Comparison of ENCODE assay signal across 1 cellular context in genomic region chr1:221712198-221712684, GRCh38.
A peak's percentile ranks its signal among the peaks of the same experiment; 100 is the strongest.
TF ChIP-seq lines count a peak whose summit lies in the region.

No MANE protein-coding gene starts in this region.

TF ChIP-seq in K562, 482 proteins besides CTCF, POLR2A, EP300 and RAD21 (continued from another document):
- TF ChIP-seq PBX2 (CRISPR knock-in tag; IDR thresholded peaks at IDR 0.05; ENCODE audit: low read depth) (no peak), PBX2 (tag; conservative IDR thresholded peaks at IDR 0.05; ENCODE audit: low read depth) (peak; percentile 29; the same call in 1 of the 2 replicates), ZBTB7A (IDR thresholded peaks at IDR 0.05; ENCODE audit: borderline replicate concordance, control insufficient read depth, low read depth, low read length) (no peak), L3MBTL2 (IDR thresholded peaks at IDR 0.05) (peak; percentile 54; the same call in 1 of the 2 replicates), HMGXB4 (CRISPR knock-in tag; IDR thresholded peaks at IDR 0.05) (no peak), SMARCA4 (IDR thresholded peaks at IDR 0.05) (peak; percentile 78), DLX4 (CRISPR knock-in tag; IDR thresholded peaks at IDR 0.05) (no peak), ZNF347 (CRISPR knock-in tag; IDR thresholded peaks at IDR 0.05; ENCODE audit: low read depth) (no peak), KDM1A (IDR thresholded peaks at IDR 0.05) (peak; percentile 74 to 78), KDM2B (CRISPR knock-in tag; IDR thresholded peaks at IDR 0.05) (no peak), ZNF584 (CRISPR knock-in tag; IDR thresholded peaks at IDR 0.05; ENCODE audit: low read depth) (peak; percentile 91), ZNF197 (CRISPR knock-in tag; IDR thresholded peaks at IDR 0.05; ENCODE audit: low read depth) (0 out of 2 replicates have a peak, but pooled peaks have one; percentile 54), MTA2 (IDR thresholded peaks at IDR 0.05; ENCODE audit: low read depth) (no peak), FOXM1 (IDR thresholded peaks at IDR 0.05; ENCODE audit: low read depth) (0 out of 2 replicates have a peak, but pooled peaks have one; percentile 17), FOXM1 (CRISPR knock-in tag; IDR thresholded peaks at IDR 0.05; ENCODE audit: low read depth) (no peak), SRSF1 (IDR thresholded peaks at IDR 0.05; ENCODE audit: low read depth, low read length) (no peak), BACH1 (tag; IDR thresholded peaks at IDR 0.05) (peak; percentile 65; the same call in 1 of the 2 replicates), ZBTB11 (CRISPR knock-in tag; IDR thresholded peaks at IDR 0.05) (peak in 1 of 3 experiments; percentile 60; a peak in 2 of 6 replicates), TBL1XR1 (IDR thresholded peaks at IDR 0.05; ENCODE audit: low read length in 2 of 2) (peak in 1 of 2 experiments; percentile 43; a peak in 1 of 4 replicates), LCOR (CRISPR knock-in tag; IDR thresholded peaks at IDR 0.05) (no peak), NFIC (IDR thresholded peaks at IDR 0.05) (no peak), ETV1 (tag; conservative IDR thresholded peaks at IDR 0.05; ENCODE audit: low read depth) (no peak), ZNF589 (CRISPR knock-in tag; IDR thresholded peaks at IDR 0.05; ENCODE audit: low read depth) (peak; percentile 77; the same call in 1 of the 2 replicates), ZNF23 (CRISPR knock-in tag; IDR thresholded peaks at IDR 0.05) (0 out of 2 replicates have a peak, but pooled peaks have one; percentile 36), ARID3A (IDR thresholded peaks at IDR 0.05; ENCODE audit: borderline replicate concordance, low read depth, low read length) (no peak), MTA1 (IDR thresholded peaks at IDR 0.05; ENCODE audit: borderline replicate concordance) (peak; percentile 72; the same call in 1 of the 2 replicates), ZNF583 (CRISPR knock-in tag; IDR thresholded peaks at IDR 0.05) (no peak), RBBP5 (IDR thresholded peaks at IDR 0.05; ENCODE audit: borderline replicate concordance, insufficient read depth, low read length, poor library complexity, severe bottlenecking) (no peak), E2F5 (CRISPR knock-in tag; IDR thresholded peaks at IDR 0.05) (no peak), NFXL1 (CRISPR knock-in tag; IDR thresholded peaks at IDR 0.05) (0 out of 2 replicates have a peak, but pooled peaks have one; percentile 12), ZNF146 (CRISPR knock-in tag; IDR thresholded peaks at IDR 0.05; ENCODE audit: unreplicated experiment) (no peak), DPF2 (IDR thresholded peaks at IDR 0.05) (peak; percentile 85), RNF2 (IDR thresholded peaks at IDR 0.05) (peak; percentile 23; the same call in 1 of the 2 replicates), REST (CRISPR knock-in tag; IDR thresholded peaks at IDR 0.05; ENCODE audit: low read depth) (no peak), ARNT (IDR thresholded peaks at IDR 0.05) (0 out of 4 replicates have a peak, but pooled peaks of 1 of the 2 experiments have one; percentile 39)
